8 cellular contexts compared by ENCODE assay signal in genomic region chr16:56424404-56424765, GRCh38. TPM values are rescaled to one million over a fixed set of nuclear protein-coding genes. Genes with fewer than 3 reads are reported as not detected.
DNase-seq lines count a peak whose midpoint lies in the region; ATAC-seq and TF ChIP-seq lines count a peak whose summit lies in the region.

No MANE protein-coding gene starts in this region.

- H3K36me3 ChIP-seq in sigmoid colon = no peaks in the 10 kb centered on the region

- no peaks in the 10 kb centered on the region for H3K27me3 Mint-ChIP-seq in activated T-cell treated with anti-CD3 and anti-CD28 coated beads, Interleukin-2, amount 50 U/mL, for 72 hours (ENCODE audit: low read depth)

- ATAC-seq in activated T-cell treated with anti-CD3 and anti-CD28 coated beads, Interleukin-2, amount 50 U/mL, for 72 hours (replicated peaks in 1 of 2) = no peak
- ATAC-seq in right cardiac atrium = no peak
- no peak for ATAC-seq in HG03354 (IDR thresholded peaks at IDR 0.05; ENCODE audit: poor library complexity, severe bottlenecking, unreplicated experiment)

- peaks cover 3% of the 10 kb centered on the region for H3K4me1 ChIP-seq in right cardiac atrium (ENCODE audit: control insufficient read depth, insufficient read depth, low read length)
- H3K4me1 ChIP-seq in sigmoid colon = peaks cover 0 to 56% (median 34%) of the 10 kb centered on the region in 4 donors

- intact Hi-C loops in right cardiac atrium (cut with DNase I) = no loop called here
- intact Hi-C loops in sigmoid colon (cut with DNase I) = loop anchor here (2.0 to 10.0 kb wide), 2 partner anchors 26 to 180 kb away; partner anchors contain the start of genes MT2A, NUDT21 and OGFOD1

- no peak for TF ChIP-seq POLR2A in sigmoid colon (IDR thresholded peaks at IDR 0.05)

- peaks cover 56% of the 10 kb centered on the region for H3K4me1 Mint-ChIP-seq in activated T-cell treated with anti-CD3 and anti-CD28 coated beads, Interleukin-2, amount 50 U/mL, for 72 hours (ENCODE audit: low read depth)

- H3K27me3 ChIP-seq in right cardiac atrium (ENCODE audit: control insufficient read depth, insufficient read depth) = no peaks in the 10 kb centered on the region
- no peaks in the 10 kb centered on the region for H3K27me3 ChIP-seq in sigmoid colon

- peak; percentile 10 for DNase-seq in NCI-H2227 (lab: John Stamatoyannopoulos, UW; ENCODE audit: unreplicated experiment)
- DNase-seq in NCI-H2227 treated with DMSO at 0.1 percent for 48 hours (lab: John Stamatoyannopoulos, UW) = no peak
- no peak for DNase-seq in activated T-cell treated with anti-CD3 and anti-CD28 coated beads, Interleukin-2, amount 50 U/mL, for 72 hours
- DNase-seq in right cardiac atrium = no peak
- no peak for DNase-seq in sigmoid colon
- no peak for DNase-seq in NCI-H187 (lab: John Stamatoyannopoulos, UW)
- DNase-seq in activated CD4-positive, alpha-beta T cell treated with anti-CD3 and anti-CD28 coated beads for 1 hour = no peak

- no peaks in the 10 kb centered on the region for H3K9me3 ChIP-seq in right cardiac atrium (ENCODE audit: control insufficient read depth, low read length)
- no peaks in the 10 kb centered on the region for H3K9me3 ChIP-seq in sigmoid colon

- peak overlapping the region; percentile 90 to 99 for H3K4me3 Mint-ChIP-seq in activated T-cell treated with anti-CD3 and anti-CD28 coated beads, Interleukin-2, amount 50 U/mL, for 72 hours

- no peaks in the 10 kb centered on the region for H3K9me3 Mint-ChIP-seq in activated T-cell treated with anti-CD3 and anti-CD28 coated beads, Interleukin-2, amount 50 U/mL, for 72 hours

- H3K27ac ChIP-seq in right cardiac atrium (ENCODE audit: low read length) (no peak overlapping the region), sigmoid colon (peak overlapping the region; percentile 89 to 97 (median 92))

- TF ChIP-seq CTCF in sigmoid colon (IDR thresholded peaks at IDR 0.05) = no peak

- H3K27ac Mint-ChIP-seq in activated T-cell treated with anti-CD3 and anti-CD28 coated beads, Interleukin-2, amount 50 U/mL, for 72 hours = peak overlapping the region; percentile 96

- WGBS in right cardiac atrium = 1% methylated on average over 16 of the region's 16 CpGs
- 1% methylated on average over 16 of the region's 16 CpGs for WGBS in sigmoid colon, 2 donors

- H3K36me3 Mint-ChIP-seq in activated T-cell treated with anti-CD3 and anti-CD28 coated beads, Interleukin-2, amount 50 U/mL, for 72 hours (ENCODE audit: insufficient read depth in 2 of 2) = peaks cover 0 to 4% of the 10 kb centered on the region in 2 donors

- TF ChIP-seq EP300 in sigmoid colon (IDR thresholded peaks at IDR 0.05) = no peak

- peak overlapping the region; percentile 95 for H3K4me3 ChIP-seq in right cardiac atrium (ENCODE audit: low read length)
- H3K4me3 ChIP-seq in sigmoid colon = peak overlapping the region; percentile 83 to 98 (median 88)

RNA-seq across cellular contexts. Expression of gene AMFR, which starts 1.0 kb away (rescaled TPM):
- total RNA-seq in activated T-cell treated with anti-CD3 and anti-CD28 coated beads, Interleukin-2, amount 50 U/mL, for 72 hours = 10 to 100 TPM; 70.1 to 75.0 TPM
- total RNA-seq in right cardiac atrium (100 to 1,000 TPM in 1 of 4 donors, 10 to 100 TPM in 3; 88.7 to 103 (median 93.5) TPM), sigmoid colon (100 to 1,000 TPM; 111 to 201 (median 149) TPM)
- polyA plus RNA-seq in right cardiac atrium (52.3 TPM), sigmoid colon (10 to 100 TPM; 22.4 to 60.0 (median 24.6) TPM)

RNA-seq across cellular contexts. Expression of gene NUDT21, which starts 26.7 kb away (rescaled TPM):
- total RNA-seq in activated T-cell treated with anti-CD3 and anti-CD28 coated beads, Interleukin-2, amount 50 U/mL, for 72 hours = 100 to 1,000 TPM; 304 to 350 TPM
- 10 to 100 TPM; 72.9 to 80.7 (median 75.2) TPM for total RNA-seq in right cardiac atrium
- polyA plus RNA-seq in right cardiac atrium = 23.0 TPM
- total RNA-seq in sigmoid colon = 10 to 100 TPM; 40.4 to 51.7 (median 45.5) TPM
- polyA plus RNA-seq in sigmoid colon = 10 to 100 TPM; 33.0 to 47.3 (median 33.8) TPM

RNA-seq across cellular contexts. Expression of gene OGFOD1, which starts 27.0 kb away (rescaled TPM):
- total RNA-seq in activated T-cell treated with anti-CD3 and anti-CD28 coated beads, Interleukin-2, amount 50 U/mL, for 72 hours = 10 to 100 TPM; 62.6 to 66.1 TPM
- total RNA-seq in right cardiac atrium (10 to 100 TPM; 28.4 to 32.8 (median 30.2) TPM), sigmoid colon (10 to 100 TPM; 13.6 to 34.1 (median 19.7) TPM)
- polyA plus RNA-seq in right cardiac atrium (15.5 TPM), sigmoid colon (10 to 100 TPM in 1 of 3 donors, 1 to 10 TPM in 2; 6.6 to 15.8 (median 9.0) TPM)
